8 cellular contexts compared by ENCODE assay signal in genomic region chr4:54683616-54684346, GRCh38. TPM values are rescaled to one million over a fixed set of nuclear protein-coding genes. Genes with fewer than 3 reads are reported as not detected.
DNase-seq lines count a peak whose midpoint lies in the region; ATAC-seq and TF ChIP-seq lines count a peak whose summit lies in the region.

No MANE protein-coding gene starts in this region.

- H3K4me3 Mint-ChIP-seq in CD14-positive monocyte, result no peak overlapping the region
- H3K4me3 Mint-ChIP-seq in stimulated activated memory B cell treated with anti-CD40 and anti-IgM and Interleukin-4, amounts not matched to agents 10 μg/mL and 1 μg/mL and 100 μg/mL, for 72 hours, result no peak overlapping the region

- peaks cover 0 to 1% (median 0%) of the 10 kb centered on the region in 3 donors for H3K27me3 Mint-ChIP-seq in CD14-positive monocyte (ENCODE audit: low read depth in 3 of 3)
- peaks cover 1% of the 10 kb centered on the region for H3K27me3 Mint-ChIP-seq in stimulated activated memory B cell treated with anti-CD40 and anti-IgM and Interleukin-4, amounts not matched to agents 10 μg/mL and 1 μg/mL and 100 μg/mL, for 72 hours

- peaks cover 0 to 3% (median 1%) of the 10 kb centered on the region in 7 donors for H3K9me3 Mint-ChIP-seq in CD14-positive monocyte
- no peaks in the 10 kb centered on the region for H3K9me3 Mint-ChIP-seq in stimulated activated memory B cell treated with anti-CD40 and anti-IgM and Interleukin-4, amounts not matched to agents 10 μg/mL and 1 μg/mL and 100 μg/mL, for 72 hours

- no peak overlapping the region for H3K27ac ChIP-seq in hepatocyte

- no peaks in the 10 kb centered on the region for H3K79me2 ChIP-seq in hepatocyte

- TF ChIP-seq CTCF in CD14-positive monocyte (IDR thresholded peaks at IDR 0.05) (peak; percentile 70), hepatocyte (IDR thresholded peaks at IDR 0.05; ENCODE audit: poor library complexity) (peak; percentile 19)

- no peaks in the 10 kb centered on the region for H4K20me1 ChIP-seq in hepatocyte (ENCODE audit: insufficient read depth, poor library complexity, severe bottlenecking)

- H3K27ac Mint-ChIP-seq in CD14-positive monocyte, result no peak overlapping the region
- no peak overlapping the region for H3K27ac Mint-ChIP-seq in stimulated activated memory B cell treated with anti-CD40 and anti-IgM and Interleukin-4, amounts not matched to agents 10 μg/mL and 1 μg/mL and 100 μg/mL, for 72 hours

- H3K4me1 ChIP-seq in hepatocyte (ENCODE audit: insufficient read depth), result no peaks in the 10 kb centered on the region

- intact Hi-C loops in CD14-positive monocyte (cut with micrococcal nuclease), result no loop called here

- no peaks in the 10 kb centered on the region for H3K36me3 Mint-ChIP-seq in CD14-positive monocyte
- H3K36me3 Mint-ChIP-seq in stimulated activated memory B cell treated with anti-CD40 and anti-IgM and Interleukin-4, amounts not matched to agents 10 μg/mL and 1 μg/mL and 100 μg/mL, for 72 hours, result no peaks in the 10 kb centered on the region

- 94% methylated on average over 6 of the region's 8 CpGs for WGBS in hepatocyte (ENCODE audit: low lambda C conversion rate, missing lambda C conversion rate)

- peaks cover 32% of the 10 kb centered on the region for H3K4me1 Mint-ChIP-seq in CD14-positive monocyte
- H3K4me1 Mint-ChIP-seq in stimulated activated memory B cell treated with anti-CD40 and anti-IgM and Interleukin-4, amounts not matched to agents 10 μg/mL and 1 μg/mL and 100 μg/mL, for 72 hours, result peaks cover 41% of the 10 kb centered on the region

- H3K9me2 ChIP-seq in hepatocyte (replicated peaks; ENCODE audit: insufficient read depth), result no peaks in the 10 kb centered on the region

- no peaks in the 10 kb centered on the region for H3K9me3 ChIP-seq in hepatocyte (ENCODE audit: low read depth)

- no peaks in the 10 kb centered on the region for H3K27me3 ChIP-seq in hepatocyte

- no peak overlapping the region for H2AFZ ChIP-seq in hepatocyte

- no peaks in the 10 kb centered on the region for H3K36me3 ChIP-seq in hepatocyte (replicated peaks; ENCODE audit: insufficient read depth, low read depth)

- peak; percentile 50 for ATAC-seq in GM21381 (IDR thresholded peaks at IDR 0.05; ENCODE audit: unreplicated experiment)
- peak; percentile 49 for ATAC-seq in stimulated activated memory B cell treated with anti-CD40 and anti-IgM and Interleukin-4, amounts not matched to agents 10 μg/mL and 1 μg/mL and 100 μg/mL, for 72 hours

- DNase-seq in CD14-positive monocyte (ENCODE audit: low spot score) (peak; percentile 54), NOMO-1 (lab: John Stamatoyannopoulos, UW; ENCODE audit: unreplicated experiment in 2 of 2) (peak; percentile 67 to 89), activated T-cell treated with anti-CD3 and anti-CD28 coated beads for 48 hours (ENCODE audit: low read depth) (peak; percentile 25), hepatocyte (ENCODE audit: low spot score) (no peak), iPS-NIHi7 (ENCODE audit: extremely low spot score) (no peak), dedifferentiated amniotic fluid mesenchymal stem cell (ENCODE audit: extremely low spot score) (no peak)

- no peak overlapping the region for H3K4me2 ChIP-seq in hepatocyte

- H3K4me3 ChIP-seq in hepatocyte, result no peak overlapping the region

RNA-seq across cellular contexts. Expression of gene KIT, which starts 26.0 kb away (rescaled TPM):
- polyA plus RNA-seq in CD14-positive monocyte (not detected), hepatocyte (1.8 and 2.7 TPM in 2 replicates)
- 2.6 and 4.1 TPM in 2 replicates for total RNA-seq in hepatocyte

Comparison
In these comparisons a context has a peak if more than half of its experiments do, and no peak if none do; other contexts are left out.
1. DNase-seq: peak in CD14-positive monocyte (single experiment), NOMO-1 (2 of 2) and activated T-cell treated with anti-CD3 and anti-CD28 coated beads for 48 hours (single experiment); none in hepatocyte (single experiment), iPS-NIHi7 (single experiment) and dedifferentiated amniotic fluid mesenchymal stem cell (single experiment).